ENCODE assay signal across 14 cellular contexts in genomic region chr2:161981016-161981415, GRCh38.
A peak's percentile ranks its signal among the peaks of the same experiment; 100 is the strongest.
DNase-seq lines count a peak whose midpoint lies in the region; ATAC-seq and TF ChIP-seq lines count a peak whose summit lies in the region.
"Had no signal": no experiment of that assay in that cellular context is flagged by ENCODE, and none has a peak within 500 bp of the region (broad histone marks: within the 10 kb centered on the region; RNA-seq: fewer than 3 reads in every experiment).

No MANE protein-coding gene starts in this region.

- H3K4me1 Mint-ChIP-seq in activated CD8-positive, alpha-beta T cell treated with anti-CD3 and anti-CD28 coated beads for 36 hours (ENCODE audit: low read depth), result peaks cover 47% of the 10 kb centered on the region
- peaks cover 66% of the 10 kb centered on the region for H3K4me1 Mint-ChIP-seq in activated CD8-positive, alpha-beta T cell treated with anti-CD3 and anti-CD28 coated beads, Interleukin-2, amount 10 ng/mL, durations not matched to agents 7 days and 5 days (ENCODE audit: low read depth)
- H3K4me1 Mint-ChIP-seq in activated T-helper 2 cell treated with anti-CD3 and anti-CD28 coated beads, Interferon-gamma antibody, Interleukin-2, Interleukin-4, amounts not matched to agents 10 μg/mL and 5 μg/mL and 100 μg/mL, durations not matched to agents 14 hours and 24 hours and 36 hours (ENCODE audit: low read depth), result peaks cover 58% of the 10 kb centered on the region

- POLR2A ChIA-PET in activated CD8-positive, alpha-beta T cell treated with anti-CD3 and anti-CD28 coated beads for 36 hours (lab: Charles Lee), result no interaction called here
- POLR2A ChIA-PET in activated CD8-positive, alpha-beta T cell treated with anti-CD3 and anti-CD28 coated beads, Interleukin-2, amount 10 ng/mL, durations not matched to agents 7 days and 5 days (lab: Charles Lee), result interaction anchor here (1.2 to 3.7 kb wide), 3 partner anchors 12 to 28 kb away, joined by 3 to 13 read pairs (median 4); no protein-coding TSS in a partner anchor

- no peaks in the 10 kb centered on the region for H3K9me3 ChIP-seq in esophagus squamous epithelium
- no peaks in the 10 kb centered on the region for H3K9me3 ChIP-seq in stomach

- H3K27ac ChIP-seq in esophagus squamous epithelium, result no peak overlapping the region
- H3K27ac ChIP-seq in stomach, result no peak overlapping the region
- H3K27ac ChIP-seq: C4-2B had no signal

- H3K4me3 Mint-ChIP-seq in activated CD8-positive, alpha-beta T cell treated with anti-CD3 and anti-CD28 coated beads for 36 hours, result no peak overlapping the region
- no peak overlapping the region for H3K4me3 Mint-ChIP-seq in activated CD8-positive, alpha-beta T cell treated with anti-CD3 and anti-CD28 coated beads, Interleukin-2, amount 10 ng/mL, durations not matched to agents 7 days and 5 days
- no peak overlapping the region for H3K4me3 Mint-ChIP-seq in activated T-helper 2 cell treated with anti-CD3 and anti-CD28 coated beads, Interferon-gamma antibody, Interleukin-2, Interleukin-4, amounts not matched to agents 10 μg/mL and 5 μg/mL and 100 μg/mL, durations not matched to agents 14 hours and 24 hours and 36 hours (ENCODE audit: low read depth)
- H3K4me3 Mint-ChIP-seq: HFFc6 had no signal

- no peak for TF ChIP-seq EP300 in stomach (IDR thresholded peaks at IDR 0.05)

- no peak for DNase-seq in activated CD8-positive, alpha-beta T cell treated with anti-CD3 and anti-CD28 coated beads for 36 hours
- no peak for DNase-seq in activated CD8-positive, alpha-beta T cell treated with anti-CD3 and anti-CD28 coated beads, Interleukin-2, amount 10 ng/mL, durations not matched to agents 7 days and 5 days
- peak; percentile 31 for DNase-seq in HT-29 (ENCODE audit: low spot score)
- DNase-seq in activated T-helper 2 cell treated with anti-CD3 and anti-CD28 coated beads, Interferon-gamma antibody, Interleukin-2, Interleukin-4, amounts not matched to agents 10 μg/mL and 5 μg/mL and 100 μg/mL, durations not matched to agents 14 hours and 24 hours and 36 hours (ENCODE audit: low spot score), result no peak
- DNase-seq in stimulated activated naive CD8-positive, alpha-beta T cell treated with anti-CD3 and anti-CD28 coated beads, Interleukin-15, Interleukin-2, amounts not matched to agents 100 U/mL and 50 U/mL, for 24 hours, result no peak
- DNase-seq in esophagus squamous epithelium (lab: John Stamatoyannopoulos, UW), result no peak
- DNase-seq in stomach, result no peak
- DNase-seq: GDM1, HFFc6, KG1, NCI-H1436, NCI-H82 had no signal

- TF ChIP-seq CTCF in activated CD8-positive, alpha-beta T cell treated with anti-CD3 and anti-CD28 coated beads for 36 hours (IDR thresholded peaks at IDR 0.05), result no peak
- TF ChIP-seq CTCF in esophagus squamous epithelium (IDR thresholded peaks at IDR 0.05), result no peak
- TF ChIP-seq CTCF in stomach (IDR thresholded peaks at IDR 0.05), result no peak

- H3K27ac Mint-ChIP-seq in activated CD8-positive, alpha-beta T cell treated with anti-CD3 and anti-CD28 coated beads for 36 hours, result peak overlapping the region; percentile 84
- no peak overlapping the region for H3K27ac Mint-ChIP-seq in activated CD8-positive, alpha-beta T cell treated with anti-CD3 and anti-CD28 coated beads, Interleukin-2, amount 10 ng/mL, durations not matched to agents 7 days and 5 days
- H3K27ac Mint-ChIP-seq in activated T-helper 2 cell treated with anti-CD3 and anti-CD28 coated beads, Interferon-gamma antibody, Interleukin-2, Interleukin-4, amounts not matched to agents 10 μg/mL and 5 μg/mL and 100 μg/mL, durations not matched to agents 14 hours and 24 hours and 36 hours, result peak overlapping the region; percentile 71
- H3K27ac Mint-ChIP-seq: HFFc6 had no signal

- peaks cover 9% of the 10 kb centered on the region for H3K36me3 Mint-ChIP-seq in activated CD8-positive, alpha-beta T cell treated with anti-CD3 and anti-CD28 coated beads for 36 hours (ENCODE audit: low read depth)
- H3K36me3 Mint-ChIP-seq in activated CD8-positive, alpha-beta T cell treated with anti-CD3 and anti-CD28 coated beads, Interleukin-2, amount 10 ng/mL, durations not matched to agents 7 days and 5 days (ENCODE audit: low read depth), result peaks cover 45% of the 10 kb centered on the region
- H3K36me3 Mint-ChIP-seq in activated T-helper 2 cell treated with anti-CD3 and anti-CD28 coated beads, Interferon-gamma antibody, Interleukin-2, Interleukin-4, amounts not matched to agents 10 μg/mL and 5 μg/mL and 100 μg/mL, durations not matched to agents 14 hours and 24 hours and 36 hours (ENCODE audit: low read depth), result peaks cover 46% of the 10 kb centered on the region

- CTCF ChIA-PET in activated CD8-positive, alpha-beta T cell treated with anti-CD3 and anti-CD28 coated beads for 36 hours (lab: Charles Lee), result interaction anchor here (1.0 kb wide), 1 partner anchor 12 kb away, joined by 4 read pairs; no protein-coding TSS in a partner anchor
- CTCF ChIA-PET in activated CD8-positive, alpha-beta T cell treated with anti-CD3 and anti-CD28 coated beads, Interleukin-2, amount 10 ng/mL, durations not matched to agents 7 days and 5 days (lab: Charles Lee), result interaction anchor here (0.8 to 4.9 kb wide), 3 partner anchors 12 to 27 kb away, joined by 3 to 20 read pairs (median 6); no protein-coding TSS in a partner anchor

- intact Hi-C loops in activated CD8-positive, alpha-beta T cell treated with anti-CD3 and anti-CD28 coated beads for 36 hours (cut with micrococcal nuclease), result no loop called here
- intact Hi-C loops in activated T-helper 2 cell treated with anti-CD3 and anti-CD28 coated beads, Interferon-gamma antibody, Interleukin-2, Interleukin-4, amounts not matched to agents 10 μg/mL and 5 μg/mL and 100 μg/mL, durations not matched to agents 14 hours and 24 hours and 36 hours (cut with micrococcal nuclease), result loop anchor here (1.0 kb wide), 1 partner anchor 8 kb away; no protein-coding TSS in a partner anchor
- intact Hi-C loops in esophagus squamous epithelium (cut with DNase I) (no loop called here), stomach (cut with DNase I; ENCODE audit: low total_unique reads) (no loop called here)

- H3K27me3 ChIP-seq in esophagus squamous epithelium (no peaks in the 10 kb centered on the region), stomach (no peaks in the 10 kb centered on the region)

- 27 to 33% methylated on average over 1 of the region's 1 CpG for WGBS in esophagus squamous epithelium, 2 donors
- WGBS in stomach, 5 donors, result 10 to 42% (median 28%) methylated on average over 1 of the region's 1 CpG

- no peaks in the 10 kb centered on the region for H3K9me3 Mint-ChIP-seq in activated CD8-positive, alpha-beta T cell treated with anti-CD3 and anti-CD28 coated beads for 36 hours
- H3K9me3 Mint-ChIP-seq in activated CD8-positive, alpha-beta T cell treated with anti-CD3 and anti-CD28 coated beads, Interleukin-2, amount 10 ng/mL, durations not matched to agents 7 days and 5 days (ENCODE audit: insufficient read depth), result peaks cover 22% of the 10 kb centered on the region
- peaks cover 3% of the 10 kb centered on the region for H3K9me3 Mint-ChIP-seq in activated T-helper 2 cell treated with anti-CD3 and anti-CD28 coated beads, Interferon-gamma antibody, Interleukin-2, Interleukin-4, amounts not matched to agents 10 μg/mL and 5 μg/mL and 100 μg/mL, durations not matched to agents 14 hours and 24 hours and 36 hours
- H3K9me3 Mint-ChIP-seq: HFFc6 had no signal

- ATAC-seq in activated CD8-positive, alpha-beta T cell treated with anti-CD3 and anti-CD28 coated beads for 36 hours, result peak; percentile 40
- no peak for ATAC-seq in activated CD8-positive, alpha-beta T cell treated with anti-CD3 and anti-CD28 coated beads, Interleukin-2, amount 10 ng/mL, durations not matched to agents 7 days and 5 days
- ATAC-seq in stimulated activated naive CD8-positive, alpha-beta T cell treated with anti-CD3 and anti-CD28 coated beads, Interleukin-15, Interleukin-2, amounts not matched to agents 100 U/mL and 50 U/mL, for 24 hours, result peak; percentile 57
- ATAC-seq: GM12878 had no signal

- TF ChIP-seq POLR2A in esophagus squamous epithelium (IDR thresholded peaks at IDR 0.05), result no peak
- TF ChIP-seq POLR2A in stomach (IDR thresholded peaks at IDR 0.05), result no peak

- H3K4me1 ChIP-seq in esophagus squamous epithelium (no peaks in the 10 kb centered on the region), stomach (no peaks in the 10 kb centered on the region)

- no peak overlapping the region for H3K4me3 ChIP-seq in esophagus squamous epithelium
- no peak overlapping the region for H3K4me3 ChIP-seq in stomach
- H3K4me3 ChIP-seq: GM12878 had no signal

- H3K27me3 Mint-ChIP-seq in activated CD8-positive, alpha-beta T cell treated with anti-CD3 and anti-CD28 coated beads for 36 hours, result no peaks in the 10 kb centered on the region
- no peaks in the 10 kb centered on the region for H3K27me3 Mint-ChIP-seq in activated CD8-positive, alpha-beta T cell treated with anti-CD3 and anti-CD28 coated beads, Interleukin-2, amount 10 ng/mL, durations not matched to agents 7 days and 5 days (ENCODE audit: low read depth)
- no peaks in the 10 kb centered on the region for H3K27me3 Mint-ChIP-seq in activated T-helper 2 cell treated with anti-CD3 and anti-CD28 coated beads, Interferon-gamma antibody, Interleukin-2, Interleukin-4, amounts not matched to agents 10 μg/mL and 5 μg/mL and 100 μg/mL, durations not matched to agents 14 hours and 24 hours and 36 hours (ENCODE audit: low read depth)

- H3K36me3 ChIP-seq in esophagus squamous epithelium (no peaks in the 10 kb centered on the region), stomach (no peaks in the 10 kb centered on the region)
